Comparison of ENCODE assay signal across 7 cellular contexts in genomic region chr7:150016651-150017189, GRCh38.
DNase-seq lines count a peak whose midpoint lies in the region; ATAC-seq, FAIRE-seq and TF ChIP-seq lines count a peak whose summit lies in the region.
"Not testable (repeated sequence)": the region's sequence is repeated elsewhere in the genome, so short reads cannot be mapped to it uniquely, and the experiment has no call there.

No MANE protein-coding gene starts in this region.

- not testable (repeated sequence) for H3K27me3 ChIP-seq in RWPE2 (ENCODE audit: insufficient read depth, poor library complexity, severe bottlenecking); body of pancreas; liver (ENCODE audit: control insufficient read depth in 4 of 4, insufficient read depth in 4 of 4, low read length in 3 of 4); pancreas

- TF ChIP-seq POLR2A in A549 (IDR thresholded peaks at IDR 0.05; ENCODE audit: low read length); body of pancreas (IDR thresholded peaks at IDR 0.05): not testable (repeated sequence)

- not testable (repeated sequence) for TF ChIP-seq EP300 in A549 (IDR thresholded peaks at IDR 0.05)

- peak; percentile 13 for FAIRE-seq in A549 (lab: Jason Lieb, UNC)
- FAIRE-seq in pancreas (lab: Jason Lieb, UNC) = not testable (repeated sequence)

- CTCF ChIA-PET in A549 (lab: Yijun Ruan, JAX) = not testable (repeated sequence)

- DNase-seq in A549 (ENCODE audit: low read depth in 1 of 2, low spot score in 1 of 2) = peak in 1 of 2 experiments; percentile 13
- DNase-seq in RWPE2 (ENCODE audit: low spot score); left lobe of liver (ENCODE audit: low spot score): not testable (repeated sequence)
- peak in 1 of 4 donors; percentile 13 for DNase-seq in body of pancreas
- peak in 1 of 3 donors; percentile 8 for DNase-seq in mucosa of descending colon
- peak in 1 of 6 donors; percentile 20 for DNase-seq in pancreas

- H3K9ac ChIP-seq in liver (ENCODE audit: low read depth in 1 of 2, low read length in 2 of 2) = not testable (repeated sequence)

- WGBS in A549 (ENCODE audit: missing lambda C conversion rate) = 8% methylated on average over 3 of the region's 3 CpGs
- WGBS in body of pancreas, 2 donors = 61 to 68% methylated on average over 3 of the region's 3 CpGs
- WGBS in liver = 62% methylated on average over 3 of the region's 3 CpGs
- 58 to 64% methylated on average over 3 of the region's 3 CpGs for WGBS in pancreas, 2 donors

- H3K9me3 ChIP-seq in A549; RWPE2 (ENCODE audit: severe bottlenecking); body of pancreas; liver (ENCODE audit: control insufficient read depth in 4 of 4, low read length in 3 of 4); mucosa of descending colon; pancreas: not testable (repeated sequence)

- POLR2A ChIA-PET in A549 (lab: Yijun Ruan, JAX) = not testable (repeated sequence)

- H3K36me3 ChIP-seq in RWPE2 (ENCODE audit: low read depth); body of pancreas (replicated peaks in 1 of 2; ENCODE audit: insufficient read depth in 1 of 2, low read depth in 2 of 2); liver (ENCODE audit: control insufficient read depth in 4 of 4, insufficient read depth in 3 of 4, low read depth in 1 of 4, low read length in 3 of 4); mucosa of descending colon (ENCODE audit: low read depth); pancreas: not testable (repeated sequence)

- intact Hi-C loops in body of pancreas (cut with DNase I); mucosa of descending colon (cut with DNase I, micrococcal nuclease); pancreas (cut with DNase I): not testable (repeated sequence)

- not testable (repeated sequence) for H3K27ac ChIP-seq in A549; RWPE2 (ENCODE audit: poor library complexity, severe bottlenecking); body of pancreas; liver (ENCODE audit: low read depth in 1 of 2, low read length in 2 of 2); pancreas

- TF ChIP-seq CTCF in A549 (IDR thresholded peaks at IDR 0.05); RWPE2 (IDR thresholded peaks at IDR 0.05; ENCODE audit: poor library complexity, severe bottlenecking); body of pancreas (IDR thresholded peaks at IDR 0.05); liver (IDR thresholded peaks at IDR 0.05; ENCODE audit: low read depth, low read length, missing input control); mucosa of descending colon (IDR thresholded peaks at IDR 0.05); pancreas (IDR thresholded peaks at IDR 0.05): not testable (repeated sequence)

- TF ChIP-seq RAD21 in A549 (conservative IDR thresholded peaks at IDR 0.05 in 1 of 2, IDR thresholded peaks at IDR 0.05 in 1 of 2); liver (IDR thresholded peaks at IDR 0.05): not testable (repeated sequence)

- ATAC-seq in A549 (peak in 1 of 2 experiments; percentile 34; a peak in 3 of 6 replicates), RWPE2 (ENCODE audit: low read depth) (peak; percentile 33; the same call in 1 of the 3 replicates), body of pancreas (peak; percentile 69), left lobe of liver (peak; percentile 89), mucosa of descending colon (peak; percentile 71), pancreas (peak; percentile 61 to 82 (median 76))

- not testable (repeated sequence) for H3K4me3 ChIP-seq in A549; RWPE2 (ENCODE audit: severe bottlenecking); body of pancreas; liver (ENCODE audit: low read depth in 1 of 3, low read length in 3 of 3); mucosa of descending colon; pancreas

- H3K4me1 ChIP-seq in A549; RWPE2 (ENCODE audit: insufficient read depth, poor library complexity, severe bottlenecking); liver (ENCODE audit: control insufficient read depth in 4 of 4, insufficient read depth in 4 of 4, low read length in 3 of 4); mucosa of descending colon (ENCODE audit: low read depth); pancreas: not testable (repeated sequence)
- H3K4me1 ChIP-seq in body of pancreas = peaks cover 13% of the 10 kb centered on the region

- H3K4me2 ChIP-seq in A549 = not testable (repeated sequence)

TF ChIP-seq in liver, 16 proteins besides CTCF, POLR2A, EP300 and RAD21:
- TF ChIP-seq SP1 (IDR thresholded peaks at IDR 0.05) (peak; percentile 26), FOXA2 (IDR thresholded peaks at IDR 0.05) (peak; percentile 30), RXRA (IDR thresholded peaks at IDR 0.05) (peak; percentile 54 to 77), YY1 (IDR thresholded peaks at IDR 0.05) (peak; percentile 60), HNF4A (conservative IDR thresholded peaks at IDR 0.05) (peak; percentile 56 to 66), JUND (IDR thresholded peaks at IDR 0.05) (peak in 1 of 2 donors; percentile 16)
